Comparison of ENCODE assay signal across 1 cellular context in genomic region chr2:187509667-187510417, GRCh38.
TF ChIP-seq lines count a peak whose summit lies in the region.

No MANE protein-coding gene starts in this region.

TF ChIP-seq in HepG2, 621 proteins besides CTCF, POLR2A, EP300 and RAD21 (continued from another document and continues in another):
- TF ChIP-seq FOXO4 (CRISPR knock-in tag; conservative IDR thresholded peaks at IDR 0.05) (no peak), RFX3 (CRISPR knock-in tag; IDR thresholded peaks at IDR 0.05) (no peak; the same call in none of the 2 replicates), MXD4 (CRISPR knock-in tag; IDR thresholded peaks at IDR 0.05) (no peak; the same call in 1 of the 2 replicates), KMT2A (CRISPR knock-in tag; IDR thresholded peaks at IDR 0.05) (no peak; the same call in 1 of the 2 replicates), CBX2 (IDR thresholded peaks at IDR 0.05; ENCODE audit: low read depth, low read length) (no peak), CBX2 (CRISPR knock-in tag; IDR thresholded peaks at IDR 0.05; ENCODE audit: low read depth) (no peak), GATAD1 (CRISPR knock-in tag; IDR thresholded peaks at IDR 0.05) (peak; percentile 51), ZNF20 (CRISPR knock-in tag; IDR thresholded peaks at IDR 0.05) (no peak; the same call in 1 of the 2 replicates), ZNF468 (CRISPR knock-in tag; IDR thresholded peaks at IDR 0.05) (no peak), TCF12 (IDR thresholded peaks at IDR 0.05) (no peak), TCF12 (CRISPR knock-in tag; IDR thresholded peaks at IDR 0.05) (peak; percentile 69), PRMT3 (CRISPR knock-in tag; IDR thresholded peaks at IDR 0.05; ENCODE audit: borderline replicate concordance, low read depth) (0 out of 2 replicates have a peak, but pooled peaks have one; percentile 86), ZNF232 (CRISPR knock-in tag; IDR thresholded peaks at IDR 0.05; ENCODE audit: borderline replicate concordance) (peak; percentile 80; the same call in 1 of the 2 replicates), ZBTB14 (CRISPR knock-in tag; IDR thresholded peaks at IDR 0.05) (no peak), ZBTB49 (CRISPR knock-in tag; IDR thresholded peaks at IDR 0.05; ENCODE audit: borderline replicate concordance) (no peak), ATF2 (CRISPR knock-in tag; IDR thresholded peaks at IDR 0.05) (peak; percentile 91; the same call in 1 of the 2 replicates), THAP11 (CRISPR knock-in tag; IDR thresholded peaks at IDR 0.05) (peak; percentile 79), SNAPC5 (CRISPR knock-in tag; IDR thresholded peaks at IDR 0.05; ENCODE audit: borderline replicate concordance) (no peak), ZNF362 (CRISPR knock-in tag; IDR thresholded peaks at IDR 0.05; ENCODE audit: borderline replicate concordance) (peak; percentile 75), ZBTB2 (CRISPR knock-in tag; IDR thresholded peaks at IDR 0.05; ENCODE audit: low read depth) (no peak), ZNF333 (CRISPR knock-in tag; IDR thresholded peaks at IDR 0.05; ENCODE audit: borderline replicate concordance) (no peak), ZNF367 (CRISPR knock-in tag; IDR thresholded peaks at IDR 0.05; ENCODE audit: borderline replicate concordance) (no peak), KAT8 (CRISPR knock-in tag; IDR thresholded peaks at IDR 0.05) (peak; percentile 65), ZNF354B (CRISPR knock-in tag; IDR thresholded peaks at IDR 0.05) (0 out of 2 replicates have a peak, but pooled peaks have one; percentile 49), REPIN1 (CRISPR knock-in tag; IDR thresholded peaks at IDR 0.05; ENCODE audit: borderline replicate concordance, low read depth) (peak; percentile 86), AHDC1 (CRISPR knock-in tag; IDR thresholded peaks at IDR 0.05; ENCODE audit: borderline replicate concordance) (peak; percentile 97), JDP2 (CRISPR knock-in tag; IDR thresholded peaks at IDR 0.05; ENCODE audit: borderline replicate concordance) (peak; percentile 88; the same call in 1 of the 2 replicates), PTBP1 (IDR thresholded peaks at IDR 0.05; ENCODE audit: low read depth, low read length, poor library complexity, severe bottlenecking) (no peak), ELF3 (CRISPR knock-in tag; IDR thresholded peaks at IDR 0.05) (peak; percentile 96), ZBTB26 (CRISPR knock-in tag; IDR thresholded peaks at IDR 0.05; ENCODE audit: borderline replicate concordance) (no peak), MLLT10 (CRISPR knock-in tag; IDR thresholded peaks at IDR 0.05) (no peak), FOXA1 (IDR thresholded peaks at IDR 0.05) (peak; percentile 83), FOXA1 (CRISPR knock-in tag; IDR thresholded peaks at IDR 0.05) (peak; percentile 96), AHR (CRISPR knock-in tag; IDR thresholded peaks at IDR 0.05) (no peak; the same call in 1 of the 2 replicates), ZNF3 (CRISPR knock-in tag; IDR thresholded peaks at IDR 0.05) (no peak), MLXIP (CRISPR knock-in tag; IDR thresholded peaks at IDR 0.05; ENCODE audit: borderline replicate concordance) (no peak; the same call in 1 of the 2 replicates), PHF20 (CRISPR knock-in tag; IDR thresholded peaks at IDR 0.05) (no peak), ZNF7 (CRISPR knock-in tag; IDR thresholded peaks at IDR 0.05) (no peak), SIX4 (CRISPR knock-in tag; IDR thresholded peaks at IDR 0.05) (peak; percentile 88), ZSCAN31 (CRISPR knock-in tag; IDR thresholded peaks at IDR 0.05; ENCODE audit: low read depth) (no peak), KDM6A (CRISPR knock-in tag; IDR thresholded peaks at IDR 0.05; ENCODE audit: low read depth) (peak; percentile 87), ZNF747 (CRISPR knock-in tag; IDR thresholded peaks at IDR 0.05; ENCODE audit: borderline replicate concordance) (peak; percentile 86; the same call in 1 of the 2 replicates), PHB2 (IDR thresholded peaks at IDR 0.05; ENCODE audit: partially characterized antibody) (no peak)
